Comparison of ENCODE assay signal across 8 cellular contexts in genomic region chr10:112175409-112175808, GRCh38.
"Had no signal": no experiment of that assay in that cellular context is flagged by ENCODE, and none has a peak within 500 bp of the region (broad histone marks: within the 10 kb centered on the region; RNA-seq: fewer than 3 reads in every experiment).

No MANE protein-coding gene starts in this region.

- H3K4me1 ChIP-seq: HAP-1 had no signal

- H3K27ac Mint-ChIP-seq: HFFc6 had no signal

- H3K9me3 Mint-ChIP-seq: HFFc6 had no signal

- ATAC-seq: HCT116 had no signal

- DNase-seq: GM23248, GOT3, H7, HFFc6, IMR-90 had no signal

- H3K9me3 ChIP-seq: HAP-1 had no signal

- H3K4me3 Mint-ChIP-seq: HFFc6 had no signal

- H3K4me3 ChIP-seq: GM23248, HAP-1 had no signal

- H3K27ac ChIP-seq: GM23248, HL-60 had no signal
